Comparison of ENCODE assay signal across 20 cellular contexts in genomic region chr17:32854834-32855389, GRCh38. TPM values are rescaled to one million over a fixed set of nuclear protein-coding genes. Genes with fewer than 3 reads are reported as not detected.
A peak's percentile ranks its signal among the peaks of the same experiment; 100 is the strongest.
DNase-seq lines count a peak whose midpoint lies in the region; FAIRE-seq and TF ChIP-seq lines count a peak whose summit lies in the region.
"Had no signal": no experiment of that assay in that cellular context is flagged by ENCODE, and none has a peak within 500 bp of the region (broad histone marks: within the 10 kb centered on the region; RNA-seq: fewer than 3 reads in every experiment).

No MANE protein-coding gene starts in this region.

- H3F3A ChIP-seq in smooth muscle cell (ENCODE audit: low read depth), result no peaks in the 10 kb centered on the region

- peak; percentile 69 for FAIRE-seq in GM12892 (lab: Jason Lieb, UNC)
- FAIRE-seq: RCC 7860 had no signal

- H3K4me1 ChIP-seq in OCI-LY3 (ENCODE audit: low read length), result peaks cover 32% of the 10 kb centered on the region
- H3K4me1 ChIP-seq in duodenal mucosa (ENCODE audit: control insufficient read depth in 1 of 2, insufficient read depth in 2 of 2, low read length in 2 of 2), result peaks cover 9 to 30% of the 10 kb centered on the region in 2 donors
- no peaks in the 10 kb centered on the region for H3K4me1 ChIP-seq in smooth muscle cell (ENCODE audit: low read depth)
- H3K4me1 ChIP-seq in Karpas-422 (ENCODE audit: low read length), result no peaks in the 10 kb centered on the region
- H3K4me1 ChIP-seq: gastroesophageal sphincter, suprapubic skin had no signal

- no peaks in the 10 kb centered on the region for H3K9me3 ChIP-seq in OCI-LY3 (ENCODE audit: insufficient read depth, low read length)
- no peaks in the 10 kb centered on the region for H3K9me3 ChIP-seq in duodenal mucosa (ENCODE audit: control insufficient read depth in 1 of 2, low read length in 2 of 2)
- no peaks in the 10 kb centered on the region for H3K9me3 ChIP-seq in smooth muscle cell (replicated peaks; ENCODE audit: low read depth)
- H3K9me3 ChIP-seq in Karpas-422 (ENCODE audit: low read length), result no peaks in the 10 kb centered on the region
- H3K9me3 ChIP-seq: gastroesophageal sphincter, neutrophil, suprapubic skin had no signal

- H2AFZ ChIP-seq in OCI-LY3 (ENCODE audit: low read depth, low read length) (no peak overlapping the region), smooth muscle cell (ENCODE audit: low read depth) (no peak overlapping the region), Karpas-422 (ENCODE audit: low read length) (no peak overlapping the region)

- peak overlapping the region; percentile 27 for H3K4me2 ChIP-seq in OCI-LY3 (ENCODE audit: low read length)
- no peak overlapping the region for H3K4me2 ChIP-seq in smooth muscle cell
- H3K4me2 ChIP-seq in Karpas-422 (ENCODE audit: low read depth, low read length, poor library complexity, severe bottlenecking), result no peak overlapping the region

- H3K9me2 ChIP-seq in Karpas-422 (replicated peaks; ENCODE audit: insufficient read depth, low read length), result no peaks in the 10 kb centered on the region

- 92% methylated on average over 5 of the region's 5 CpGs for WGBS in smooth muscle cell (ENCODE audit: low lambda C conversion rate)

- TF ChIP-seq CTCF in OCI-LY3 (IDR thresholded peaks at IDR 0.05; ENCODE audit: low read depth, low read length) (0 out of 2 replicates have a peak, but pooled peaks have one; percentile 19), smooth muscle cell (IDR thresholded peaks at IDR 0.05; ENCODE audit: borderline replicate concordance, insufficient read depth, poor library complexity, severe bottlenecking) (no peak)

- H4K20me1 ChIP-seq in OCI-LY3 (ENCODE audit: insufficient read depth, low read length) (peaks cover 33% of the 10 kb centered on the region), smooth muscle cell (ENCODE audit: low read depth) (peaks cover 13% of the 10 kb centered on the region), Karpas-422 (ENCODE audit: insufficient read depth, low read depth, low read length) (no peaks in the 10 kb centered on the region)

- H3K36me3 ChIP-seq in OCI-LY3 (replicated peaks; ENCODE audit: low read depth, low read length) (no peaks in the 10 kb centered on the region), duodenal mucosa (ENCODE audit: control insufficient read depth in 1 of 2, insufficient read depth in 2 of 2, low read length in 2 of 2) (no peaks in the 10 kb centered on the region), smooth muscle cell (ENCODE audit: low read depth) (no peaks in the 10 kb centered on the region), Karpas-422 (ENCODE audit: insufficient read depth, low read length) (no peaks in the 10 kb centered on the region)
- H3K36me3 ChIP-seq: gastroesophageal sphincter, neutrophil, suprapubic skin had no signal

- TF ChIP-seq POLR2A in GM12892 (IDR thresholded peaks at IDR 0.05; ENCODE audit: low read depth, low read length), result no peak

- DNase-seq in GM12892 (ENCODE audit: insufficient read length) (no peak), smooth muscle cell (lab: John Stamatoyannopoulos, UW; ENCODE audit: unreplicated experiment) (no peak), Karpas-422 (no peak), DMS53 (lab: John Stamatoyannopoulos, UW) (no peak), midbrain (lab: John Stamatoyannopoulos, UW) (no peak)
- DNase-seq: activated CD4-positive, CD25-positive, alpha-beta regulatory T cell treated with anti-CD3 and anti-CD28 coated beads, Interleukin-2, amount 50 U/mL, for 72 hours; activated CD8-positive, alpha-beta memory T cell treated with anti-CD3 and anti-CD28 coated beads for 24 hours; activated naive CD4-positive, alpha-beta T cell treated with anti-CD3 and anti-CD28 coated beads, Interleukin-2, amount 50 U/mL, for 16 hours; activated T-cell treated with anti-CD3 and anti-CD28 coated beads, Interleukin-2, amount 50 U/mL, for 48 hours; Calu3; erythroblast; H9; NCI-H774 had no signal

- H3K79me2 ChIP-seq in OCI-LY3 (ENCODE audit: low read length) (peaks cover 97% of the 10 kb centered on the region), smooth muscle cell (ENCODE audit: low read depth) (no peaks in the 10 kb centered on the region), Karpas-422 (ENCODE audit: low read length) (no peaks in the 10 kb centered on the region)

- no peaks in the 10 kb centered on the region for H3K27me3 ChIP-seq in OCI-LY3 (ENCODE audit: low read depth, low read length)
- no peaks in the 10 kb centered on the region for H3K27me3 ChIP-seq in duodenal mucosa (ENCODE audit: control insufficient read depth in 1 of 2, insufficient read depth in 2 of 2, low read length in 2 of 2)
- H3K27me3 ChIP-seq in smooth muscle cell (ENCODE audit: low read depth), result no peaks in the 10 kb centered on the region
- no peaks in the 10 kb centered on the region for H3K27me3 ChIP-seq in Karpas-422 (ENCODE audit: low read length)
- H3K27me3 ChIP-seq: gastroesophageal sphincter, suprapubic skin had no signal

- no peak overlapping the region for H3K4me3 ChIP-seq in OCI-LY3 (ENCODE audit: low read length)
- H3K4me3 ChIP-seq in duodenal mucosa (ENCODE audit: low read depth in 1 of 2, low read length in 2 of 2), result peak overlapping the region; percentile 53 to 57
- H3K4me3 ChIP-seq in smooth muscle cell, result no peak overlapping the region
- no peak overlapping the region for H3K4me3 ChIP-seq in Karpas-422 (ENCODE audit: low read length)
- H3K4me3 ChIP-seq: coronary artery, gastroesophageal sphincter, suprapubic skin had no signal

- H3K9ac ChIP-seq in OCI-LY3 (ENCODE audit: low read length), result no peak overlapping the region
- H3K9ac ChIP-seq in duodenal mucosa (ENCODE audit: low read depth in 1 of 2, low read length in 2 of 2), result peak overlapping the region in 1 of 2 donors; percentile 27
- H3K9ac ChIP-seq in smooth muscle cell (ENCODE audit: low read depth), result no peak overlapping the region
- no peak overlapping the region for H3K9ac ChIP-seq in Karpas-422 (ENCODE audit: low read length)

- H3K27ac ChIP-seq in OCI-LY3 (ENCODE audit: low read length), result no peak overlapping the region
- peak overlapping the region; percentile 43 for H3K27ac ChIP-seq in duodenal mucosa (ENCODE audit: low read depth, low read length)
- peak overlapping the region; percentile 32 for H3K27ac ChIP-seq in smooth muscle cell (ENCODE audit: low read depth)
- no peak overlapping the region for H3K27ac ChIP-seq in Karpas-422 (ENCODE audit: low read length)
- H3K27ac ChIP-seq: gastroesophageal sphincter, neutrophil, suprapubic skin had no signal

RNA-seq across cellular contexts. Expression of gene MYO1D, which starts 22.0 kb away (rescaled TPM):
- polyA plus RNA-seq in GM12892 (2012; ENCODE audit: missing spikeins), result 11.5 TPM
- 26.9 and 35.7 TPM in 2 replicates for total RNA-seq in smooth muscle cell
- 13.9 and 20.7 TPM in 2 replicates for polyA plus RNA-seq in smooth muscle cell
- 2.5 and 5.6 TPM in 2 replicates for total RNA-seq in Karpas-422 (2014; rRNA removed; shearing (Covaris generic); ENCODE audit: low replicate concordance)

Comparison
In these comparisons a context has a peak if more than half of its experiments do, and no peak if none do; other contexts are left out.
1. H3K27ac ChIP-seq: peak in duodenal mucosa (single experiment) and smooth muscle cell (single experiment); none in OCI-LY3 (single experiment) and Karpas-422 (single experiment).
2. H3K4me3 ChIP-seq: peak in duodenal mucosa (2 of 2); none in OCI-LY3 (single experiment), smooth muscle cell (single experiment) and Karpas-422 (single experiment).